8 cellular contexts compared by ENCODE assay signal in the genomic region with DNA sequence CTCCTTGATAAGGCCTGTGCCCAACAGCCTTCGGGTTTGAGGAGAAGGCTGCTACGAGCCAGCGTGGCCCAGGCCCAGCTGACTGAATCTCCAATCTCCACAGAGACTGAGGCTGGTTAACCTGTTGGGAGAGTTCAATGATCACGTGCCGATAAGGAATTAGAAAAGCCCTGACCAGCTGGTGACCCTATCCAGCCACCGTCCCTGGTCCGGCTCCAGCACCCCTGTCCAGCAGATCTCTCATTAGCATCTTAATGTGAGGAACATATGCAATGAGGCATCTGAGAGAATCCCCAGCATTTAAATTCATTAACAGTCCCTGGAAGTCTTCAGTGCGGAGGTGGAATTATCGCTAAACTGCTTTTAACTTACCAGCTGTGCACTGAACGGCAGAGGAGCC.
"Had no signal": no experiment of that assay in that cellular context is flagged by ENCODE, and none has a peak within 500 bp of the region (broad histone marks: within the 10 kb centered on the region; RNA-seq: fewer than 3 reads in every experiment).

No MANE protein-coding gene starts in this region.

- FAIRE-seq: H1, H54, HTR-8/SVneo, K562 had no signal

- H3K4me3 ChIP-seq: GM23338, K562 had no signal

- ATAC-seq: GM23338, K562 had no signal

- DNase-seq: H9, HCEC 1CT, IMR-90 had no signal
